ENCODE assay signal across 8 cellular contexts in genomic region chr7:21427861-21428641, GRCh38. TPM values are rescaled to one million over a fixed set of nuclear protein-coding genes. Genes with fewer than 3 reads are reported as not detected.
DNase-seq lines count a peak whose midpoint lies in the region; ATAC-seq lines count a peak whose summit lies in the region.

SP4 (plus strand) TSS chr7:21428083; CDS start chr7:21428252, 169 bp downstream.

- peaks cover 28% of the 10 kb centered on the region for H3K36me3 Mint-ChIP-seq in activated T-helper 1 cell treated with anti-CD3 and anti-CD28 coated beads, Interleukin-12 subunit alpha, Interleukin-12 subunit beta, Interleukin-2, Interleukin-4 antibody, amounts not matched to agents 30 ng/mL and 10 ng/mL and 1 ng/mL, durations not matched to agents 14 hours and 24 hours and 36 hours (ENCODE audit: low read depth)
- H3K36me3 Mint-ChIP-seq in naive B cell = peaks cover 5 to 8% of the 10 kb centered on the region in 2 donors
- peaks cover 55% of the 10 kb centered on the region for H3K36me3 Mint-ChIP-seq in stimulated activated effector memory CD8-positive, alpha-beta T cell treated with anti-CD3 and anti-CD28 coated beads, Interleukin-12 subunit alpha, Interleukin-12 subunit beta, amount 100 ng/mL, for 72 hours

- peak; percentile 100 for DNase-seq in Daoy (ENCODE audit: low read depth)
- peak; percentile 97 for DNase-seq in GOT3 (lab: John Stamatoyannopoulos, UW)
- peak; percentile 95 for DNase-seq in LHCN-M2 (ENCODE audit: low read depth)
- peak; percentile 98 for DNase-seq in RPMI7951 (ENCODE audit: low read depth)
- DNase-seq in activated T-helper 1 cell treated with anti-CD3 and anti-CD28 coated beads, Interleukin-12 subunit alpha, Interleukin-12 subunit beta, Interleukin-2, Interleukin-4 antibody, amounts not matched to agents 30 ng/mL and 10 ng/mL and 1 ng/mL, durations not matched to agents 14 hours and 24 hours and 36 hours (ENCODE audit: low spot score) = peak; percentile 98
- peak; percentile 95 for DNase-seq in fibroblast of gingiva (ENCODE audit: low read depth)
- peak; percentile 98 for DNase-seq in naive B cell
- peak; percentile 92 to 96 for DNase-seq in stimulated activated effector memory CD8-positive, alpha-beta T cell treated with anti-CD3 and anti-CD28 coated beads, Interleukin-12 subunit alpha, Interleukin-12 subunit beta, amount 100 ng/mL, for 72 hours (ENCODE audit: low spot score in 2 of 2)

- H3K4me3 Mint-ChIP-seq in activated T-helper 1 cell treated with anti-CD3 and anti-CD28 coated beads, Interleukin-12 subunit alpha, Interleukin-12 subunit beta, Interleukin-2, Interleukin-4 antibody, amounts not matched to agents 30 ng/mL and 10 ng/mL and 1 ng/mL, durations not matched to agents 14 hours and 24 hours and 36 hours = peak within 1 kb of the TSS; percentile 100
- H3K4me3 Mint-ChIP-seq in naive B cell = peak within 1 kb of the TSS; percentile 99 to 100 (median 99)
- peak within 1 kb of the TSS; percentile 100 for H3K4me3 Mint-ChIP-seq in stimulated activated effector memory CD8-positive, alpha-beta T cell treated with anti-CD3 and anti-CD28 coated beads, Interleukin-12 subunit alpha, Interleukin-12 subunit beta, amount 100 ng/mL, for 72 hours

- H3K9me3 Mint-ChIP-seq in activated T-helper 1 cell treated with anti-CD3 and anti-CD28 coated beads, Interleukin-12 subunit alpha, Interleukin-12 subunit beta, Interleukin-2, Interleukin-4 antibody, amounts not matched to agents 30 ng/mL and 10 ng/mL and 1 ng/mL, durations not matched to agents 14 hours and 24 hours and 36 hours = no peaks in the 10 kb centered on the region
- no peaks in the 10 kb centered on the region for H3K9me3 Mint-ChIP-seq in naive B cell
- no peaks in the 10 kb centered on the region for H3K9me3 Mint-ChIP-seq in stimulated activated effector memory CD8-positive, alpha-beta T cell treated with anti-CD3 and anti-CD28 coated beads, Interleukin-12 subunit alpha, Interleukin-12 subunit beta, amount 100 ng/mL, for 72 hours

- ATAC-seq in naive B cell (ENCODE audit: low read depth in 2 of 2) = peak; percentile 67 to 69
- ATAC-seq in stimulated activated effector memory CD8-positive, alpha-beta T cell treated with anti-CD3 and anti-CD28 coated beads, Interleukin-12 subunit alpha, Interleukin-12 subunit beta, amount 100 ng/mL, for 72 hours = peak; percentile 85

- peak within 1 kb of the TSS; percentile 100 for H3K27ac Mint-ChIP-seq in activated T-helper 1 cell treated with anti-CD3 and anti-CD28 coated beads, Interleukin-12 subunit alpha, Interleukin-12 subunit beta, Interleukin-2, Interleukin-4 antibody, amounts not matched to agents 30 ng/mL and 10 ng/mL and 1 ng/mL, durations not matched to agents 14 hours and 24 hours and 36 hours
- H3K27ac Mint-ChIP-seq in naive B cell = peak within 1 kb of the TSS; percentile 99 to 100 (median 99)
- peak within 1 kb of the TSS; percentile 100 for H3K27ac Mint-ChIP-seq in stimulated activated effector memory CD8-positive, alpha-beta T cell treated with anti-CD3 and anti-CD28 coated beads, Interleukin-12 subunit alpha, Interleukin-12 subunit beta, amount 100 ng/mL, for 72 hours

- no peaks in the 10 kb centered on the region for H3K27me3 Mint-ChIP-seq in activated T-helper 1 cell treated with anti-CD3 and anti-CD28 coated beads, Interleukin-12 subunit alpha, Interleukin-12 subunit beta, Interleukin-2, Interleukin-4 antibody, amounts not matched to agents 30 ng/mL and 10 ng/mL and 1 ng/mL, durations not matched to agents 14 hours and 24 hours and 36 hours (ENCODE audit: insufficient read depth)
- no peaks in the 10 kb centered on the region for H3K27me3 Mint-ChIP-seq in naive B cell

- intact Hi-C loops in activated T-helper 1 cell treated with anti-CD3 and anti-CD28 coated beads, Interleukin-12 subunit alpha, Interleukin-12 subunit beta, Interleukin-2, Interleukin-4 antibody, amounts not matched to agents 30 ng/mL and 10 ng/mL and 1 ng/mL, durations not matched to agents 14 hours and 24 hours and 36 hours (cut with micrococcal nuclease) = loop anchor here (1.0 to 10.0 kb wide), 15 partner anchors 15 to 1587 kb away; partner anchors contain the start of gene HYCC1

- H3K4me1 Mint-ChIP-seq in activated T-helper 1 cell treated with anti-CD3 and anti-CD28 coated beads, Interleukin-12 subunit alpha, Interleukin-12 subunit beta, Interleukin-2, Interleukin-4 antibody, amounts not matched to agents 30 ng/mL and 10 ng/mL and 1 ng/mL, durations not matched to agents 14 hours and 24 hours and 36 hours (ENCODE audit: low read depth) = peaks cover 67% of the 10 kb centered on the region
- H3K4me1 Mint-ChIP-seq in naive B cell = peaks cover 37 to 53% (median 47%) of the 10 kb centered on the region in 3 donors
- peaks cover 48% of the 10 kb centered on the region for H3K4me1 Mint-ChIP-seq in stimulated activated effector memory CD8-positive, alpha-beta T cell treated with anti-CD3 and anti-CD28 coated beads, Interleukin-12 subunit alpha, Interleukin-12 subunit beta, amount 100 ng/mL, for 72 hours

RNA-seq across cellular contexts. Expression of gene SP4, which starts in this region (rescaled TPM):
- total RNA-seq in Daoy (2014; rRNA removed; shearing (Covaris generic)) = 15.3 and 19.3 TPM in 2 replicates
- total RNA-seq in LHCN-M2 (2014; rRNA removed) = 8.3 and 24.9 TPM in 2 replicates
- 0.98 TPM for polyA plus RNA-seq in LHCN-M2 (2012)
- total RNA-seq in RPMI7951 (2014; rRNA removed; shearing (Covaris generic)) = 12.8 and 14.3 TPM in 2 replicates
- 22.8 and 22.9 TPM in 2 replicates for total RNA-seq in activated T-helper 1 cell treated with anti-CD3 and anti-CD28 coated beads, Interleukin-12 subunit alpha, Interleukin-12 subunit beta, Interleukin-2, Interleukin-4 antibody, amounts not matched to agents 30 ng/mL and 10 ng/mL and 1 ng/mL, durations not matched to agents 14 hours and 24 hours and 36 hours
- 10 to 100 TPM in 3 of 6 donors, 1 to 10 TPM in 3; 7.8 to 14.3 (median 10.5) TPM for polyA plus RNA-seq in naive B cell (ENCODE audit: low read depth in 6 of 6)

Comparison
In these comparisons a context has a peak if more than half of its experiments do, and no peak if none do; other contexts are left out.
1. Peak in every context shown above with its lines: DNase-seq and ATAC-seq.